Comparison of ENCODE assay signal across 23 cellular contexts in genomic region chr11:23399995-23400394, GRCh38.
"Had no signal": no experiment of that assay in that cellular context is flagged by ENCODE, and none has a peak within 500 bp of the region (broad histone marks: within the 10 kb centered on the region; RNA-seq: fewer than 3 reads in every experiment).

No MANE protein-coding gene starts in this region.

- H3K27me3 ChIP-seq: body of pancreas, cardiac muscle cell, stomach, suprapubic skin, transverse colon, vagina had no signal

- H3K9me3 Mint-ChIP-seq: neural crest cell had no signal

- H3K27ac ChIP-seq: body of pancreas, cardiac muscle cell, stomach, suprapubic skin, transverse colon, vagina had no signal

- DNase-seq: activated CD4-positive, alpha-beta memory T cell treated with anti-CD3 and anti-CD28 coated beads for 36 hours; activated CD4-positive, alpha-beta T cell treated with anti-CD3 and anti-CD28 coated beads for 48 hours; activated naive CD4-positive, alpha-beta T cell treated with anti-CD3 and anti-CD28 coated beads, Interleukin-2, amount 10 ng/mL, durations not matched to agents 7 days and 5 days; activated T-cell treated with anti-CD3 and anti-CD28 coated beads, Interleukin-2, amount 50 U/mL, for 48 hours; amygdala; body of pancreas; dermis blood vessel endothelial cell; effector CD8-positive, alpha-beta T cell; erythroblast; foreskin fibroblast; kidney glomerular epithelial cell; naive thymus-derived CD4-positive, alpha-beta T cell; retina; stimulated activated CD4-positive, alpha-beta T cell treated with anti-CD3 and anti-CD28 coated beads, Interleukin-1b, Interleukin-23, amount 100 ng/mL, for 48 hours; stomach; transverse colon had no signal

- H3K4me1 ChIP-seq: body of pancreas, stomach, suprapubic skin, transverse colon, vagina had no signal

- H3K27me3 Mint-ChIP-seq: activated CD4-positive, alpha-beta memory T cell treated with anti-CD3 and anti-CD28 coated beads for 36 hours; activated naive CD4-positive, alpha-beta T cell treated with anti-CD3 and anti-CD28 coated beads, Interleukin-2, amount 10 ng/mL, durations not matched to agents 7 days and 5 days; naive thymus-derived CD4-positive, alpha-beta T cell; progenitor cell of endocrine pancreas had no signal

- H3K36me3 Mint-ChIP-seq: activated CD4-positive, alpha-beta memory T cell treated with anti-CD3 and anti-CD28 coated beads for 36 hours; activated naive CD4-positive, alpha-beta T cell treated with anti-CD3 and anti-CD28 coated beads, Interleukin-2, amount 10 ng/mL, durations not matched to agents 7 days and 5 days; naive thymus-derived CD4-positive, alpha-beta T cell; stimulated activated effector memory CD8-positive, alpha-beta T cell treated with anti-CD3 and anti-CD28 coated beads, Interleukin-12 subunit alpha, Interleukin-12 subunit beta, amount 100 ng/mL, for 72 hours had no signal

- H3K4me3 ChIP-seq: body of pancreas, cardiac muscle cell, stomach, suprapubic skin, transverse colon, vagina had no signal

- H3K4me1 Mint-ChIP-seq: activated naive CD4-positive, alpha-beta T cell treated with anti-CD3 and anti-CD28 coated beads, Interleukin-2, amount 10 ng/mL, durations not matched to agents 7 days and 5 days; naive thymus-derived CD4-positive, alpha-beta T cell; neural crest cell; stimulated activated effector memory CD8-positive, alpha-beta T cell treated with anti-CD3 and anti-CD28 coated beads, Interleukin-12 subunit alpha, Interleukin-12 subunit beta, amount 100 ng/mL, for 72 hours had no signal

- H3K9me3 ChIP-seq: body of pancreas, transverse colon, vagina had no signal

- H3K36me3 ChIP-seq: cardiac muscle cell, stomach, suprapubic skin, transverse colon, vagina had no signal

- H3K27ac Mint-ChIP-seq: activated CD4-positive, alpha-beta memory T cell treated with anti-CD3 and anti-CD28 coated beads for 36 hours; activated naive CD4-positive, alpha-beta T cell treated with anti-CD3 and anti-CD28 coated beads, Interleukin-2, amount 10 ng/mL, durations not matched to agents 7 days and 5 days; naive thymus-derived CD4-positive, alpha-beta T cell; progenitor cell of endocrine pancreas; stimulated activated effector memory CD8-positive, alpha-beta T cell treated with anti-CD3 and anti-CD28 coated beads, Interleukin-12 subunit alpha, Interleukin-12 subunit beta, amount 100 ng/mL, for 72 hours; T-helper 1 cell treated with Interleukin-12 subunit alpha and Interleukin-12 subunit beta and Interleukin-4 antibody, amounts not matched to agents 30 μg/mL and 1 μg/mL, for 36 hours had no signal

- H3K4me3 Mint-ChIP-seq: activated CD4-positive, alpha-beta memory T cell treated with anti-CD3 and anti-CD28 coated beads for 36 hours; activated naive CD4-positive, alpha-beta T cell treated with anti-CD3 and anti-CD28 coated beads, Interleukin-2, amount 10 ng/mL, durations not matched to agents 7 days and 5 days; naive thymus-derived CD4-positive, alpha-beta T cell; neural crest cell; stimulated activated effector memory CD8-positive, alpha-beta T cell treated with anti-CD3 and anti-CD28 coated beads, Interleukin-12 subunit alpha, Interleukin-12 subunit beta, amount 100 ng/mL, for 72 hours; T-helper 1 cell treated with Interleukin-12 subunit alpha and Interleukin-12 subunit beta and Interleukin-4 antibody, amounts not matched to agents 30 μg/mL and 1 μg/mL, for 36 hours had no signal

- ATAC-seq: body of pancreas; naive thymus-derived CD4-positive, alpha-beta T cell; stimulated activated effector memory CD8-positive, alpha-beta T cell treated with anti-CD3 and anti-CD28 coated beads, Interleukin-12 subunit alpha, Interleukin-12 subunit beta, amount 100 ng/mL, for 72 hours had no signal
